14 cellular contexts compared by ENCODE assay signal in genomic region chr12:49195734-49196133, GRCh38. TPM values are rescaled to one million over a fixed set of nuclear protein-coding genes. Genes with fewer than 3 reads are reported as not detected.
DNase-seq lines count a peak whose midpoint lies in the region; ATAC-seq and TF ChIP-seq lines count a peak whose summit lies in the region.
"Had no signal": no experiment of that assay in that cellular context is flagged by ENCODE, and none has a peak within 500 bp of the region (broad histone marks: within the 10 kb centered on the region; RNA-seq: fewer than 3 reads in every experiment).

No MANE protein-coding gene starts in this region.

- H3K27me3 ChIP-seq in Karpas-422 (ENCODE audit: low read length) = no peaks in the 10 kb centered on the region
- H3K27me3 ChIP-seq in OCI-LY3 (ENCODE audit: low read depth, low read length) = peaks cover 10% of the 10 kb centered on the region
- H3K27me3 ChIP-seq: BLaER1 had no signal

- peak; percentile 65 for ATAC-seq in sciatic nerve
- ATAC-seq: activated CD4-positive, alpha-beta T cell treated with anti-CD3 and anti-CD28 coated beads for 36 hours had no signal

- H3K27ac ChIP-seq in Karpas-422 (ENCODE audit: low read length) = no peak overlapping the region
- H3K27ac ChIP-seq in OCI-LY3 (ENCODE audit: low read length) = no peak overlapping the region
- H3K27ac ChIP-seq in cingulate gyrus (ENCODE audit: low read depth, low read length) = peak overlapping the region; percentile 47
- H3K27ac ChIP-seq: BLaER1, GM23248, prostate gland had no signal

- H4K20me1 ChIP-seq in Karpas-422 (ENCODE audit: insufficient read depth, low read depth, low read length) (no peaks in the 10 kb centered on the region), OCI-LY3 (ENCODE audit: insufficient read depth, low read length) (no peaks in the 10 kb centered on the region)
- H4K20me1 ChIP-seq: BLaER1 had no signal

- H3K9me3 ChIP-seq in Karpas-422 (ENCODE audit: low read length) (no peaks in the 10 kb centered on the region), OCI-LY3 (ENCODE audit: insufficient read depth, low read length) (no peaks in the 10 kb centered on the region)
- H3K9me3 ChIP-seq: BLaER1, prostate gland had no signal

- intact Hi-C loops in sciatic nerve (cut with DNase I) = no loop called here

- H2AFZ ChIP-seq in Karpas-422 (ENCODE audit: low read length) = peak overlapping the region; percentile 81
- peak overlapping the region; percentile 83; the same call in 1 of the 2 replicates for H2AFZ ChIP-seq in OCI-LY3 (ENCODE audit: low read depth, low read length)
- H2AFZ ChIP-seq: GM23248 had no signal

- no peak for TF ChIP-seq CTCF in OCI-LY3 (IDR thresholded peaks at IDR 0.05; ENCODE audit: low read depth, low read length)

- H3K9ac ChIP-seq in Karpas-422 (ENCODE audit: low read length) (no peak overlapping the region), OCI-LY3 (ENCODE audit: low read length) (no peak overlapping the region)
- H3K9ac ChIP-seq: BLaER1, GM23248 had no signal

- peak overlapping the region; percentile 17 for H3K4me2 ChIP-seq in Karpas-422 (ENCODE audit: low read depth, low read length, poor library complexity, severe bottlenecking)
- no peak overlapping the region for H3K4me2 ChIP-seq in OCI-LY3 (ENCODE audit: low read length)
- H3K4me2 ChIP-seq: BLaER1 had no signal

- no peaks in the 10 kb centered on the region for H3K9me2 ChIP-seq in Karpas-422 (replicated peaks; ENCODE audit: insufficient read depth, low read length)

- no peak for DNase-seq in Karpas-422
- DNase-seq in sciatic nerve (ENCODE audit: low spot score) = no peak
- no peak for DNase-seq in stimulated activated CD4-positive, alpha-beta T cell treated with anti-CD3 and anti-CD28 coated beads, Interleukin-2, amount 100 ng/mL, for 48 hours
- DNase-seq in stimulated activated CD4-positive, alpha-beta T cell treated with anti-CD3 and anti-CD28 coated beads, Interleukin-4, amount 100 ng/mL, for 1 hour = no peak
- DNase-seq in HPDE6-E6E7 (ENCODE audit: extremely low spot score) = no peak
- DNase-seq: activated CD4-positive, alpha-beta T cell treated with anti-CD3 and anti-CD28 coated beads for 36 hours; activated CD8-positive, alpha-beta memory T cell treated with anti-CD3 and anti-CD28 coated beads, Interleukin-2, amount 50 U/mL, for 48 hours; GM23248; NCI-H1930; NCI-H524 treated with DMSO at 0.1 percent for 48 hours had no signal

- H3K4me1 ChIP-seq in Karpas-422 (ENCODE audit: low read length) (peaks cover 34% of the 10 kb centered on the region), OCI-LY3 (ENCODE audit: low read length) (peaks cover 14% of the 10 kb centered on the region)
- H3K4me1 ChIP-seq: prostate gland had no signal

- H3K4me3 ChIP-seq in Karpas-422 (ENCODE audit: low read length) (no peak overlapping the region), OCI-LY3 (ENCODE audit: low read length) (no peak overlapping the region)
- H3K4me3 ChIP-seq: BLaER1, GM23248, prostate gland had no signal

- H3K79me2 ChIP-seq in Karpas-422 (ENCODE audit: low read length) (no peaks in the 10 kb centered on the region), OCI-LY3 (ENCODE audit: low read length) (no peaks in the 10 kb centered on the region)

- H3K36me3 ChIP-seq in Karpas-422 (ENCODE audit: insufficient read depth, low read length) (no peaks in the 10 kb centered on the region), OCI-LY3 (replicated peaks; ENCODE audit: low read depth, low read length) (no peaks in the 10 kb centered on the region)
- H3K36me3 ChIP-seq: BLaER1, prostate gland had no signal

RNA-seq across cellular contexts. Expression of gene TUBA1A, which starts 6.9 kb away (rescaled TPM):
- total RNA-seq in Karpas-422 (2014; rRNA removed; shearing (Covaris generic); ENCODE audit: low replicate concordance) = 126 and 139 TPM in 2 replicates
- 346 TPM for total RNA-seq in sciatic nerve
